Comparison of ENCODE assay signal across 9 cellular contexts in the genomic region with DNA sequence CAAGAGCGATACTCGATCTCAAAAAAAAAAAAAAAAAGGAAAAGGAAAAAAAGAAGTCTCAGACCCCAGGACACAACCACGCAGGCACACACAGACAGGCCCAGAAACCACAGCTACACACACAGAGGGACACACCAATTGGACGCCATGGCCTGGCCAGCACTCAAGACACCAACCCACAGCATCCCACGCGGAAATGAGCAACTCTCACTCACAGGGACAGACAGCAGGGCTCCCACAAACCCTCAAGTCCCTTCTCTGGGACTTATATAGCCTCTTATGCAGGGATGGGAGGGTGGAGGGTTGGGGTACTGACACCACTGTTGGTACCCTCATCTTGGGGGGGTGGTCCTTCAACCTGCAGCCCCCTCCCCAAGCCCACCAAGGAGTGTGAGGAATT. TPM values are rescaled to one million over a fixed set of nuclear protein-coding genes. Genes with fewer than 3 reads are reported as not detected.
DNase-seq lines count a peak whose midpoint lies in the region; ATAC-seq, FAIRE-seq and TF ChIP-seq lines count a peak whose summit lies in the region.
"Had no signal": no experiment of that assay in that cellular context is flagged by ENCODE, and none has a peak within 500 bp of the region (broad histone marks: within the 10 kb centered on the region; RNA-seq: fewer than 3 reads in every experiment).

No MANE protein-coding gene starts in this region.

- peaks cover 39% of the 10 kb centered on the region for H3K4me1 Mint-ChIP-seq in brain
- H3K4me1 Mint-ChIP-seq in stimulated activated naive CD8-positive, alpha-beta T cell treated with anti-CD3 and anti-CD28 coated beads, Interleukin-15, amount 100 ng/mL, for 72 hours: peaks cover 19% of the 10 kb centered on the region

- H3K36me3 Mint-ChIP-seq in brain: peaks cover 15% of the 10 kb centered on the region

- no peak for TF ChIP-seq POLR2A in H54 (IDR thresholded peaks at IDR 0.05; ENCODE audit: low read depth, low read length)

- peaks cover 28% of the 10 kb centered on the region for H3K36me3 ChIP-seq in iPS-15b (ENCODE audit: control insufficient read depth, insufficient read depth, low read length)

- no peak for TF ChIP-seq CTCF in brain (conservative IDR thresholded peaks at IDR 0.05)

- peak overlapping the region; percentile 55 to 88 (median 86) for H3K27ac Mint-ChIP-seq in brain
- no peak overlapping the region for H3K27ac Mint-ChIP-seq in stimulated activated naive CD8-positive, alpha-beta T cell treated with anti-CD3 and anti-CD28 coated beads, Interleukin-15, amount 100 ng/mL, for 72 hours

- H3K27me3 ChIP-seq in iPS-15b (ENCODE audit: control insufficient read depth, insufficient read depth, low read length): no peaks in the 10 kb centered on the region

- H3K9ac ChIP-seq in iPS-15b (ENCODE audit: low read depth, low read length): peak overlapping the region; percentile 9

- FAIRE-seq in H54 (lab: Jason Lieb, UNC): no peak

- DNase-seq in H54 (ENCODE audit: insufficient read length, low spot score) (peak; percentile 42), amniotic stem cell (lab: John Stamatoyannopoulos, UW) (no peak), HT-29 (ENCODE audit: low spot score) (no peak)
- no peak for DNase-seq in stimulated activated naive CD8-positive, alpha-beta T cell treated with anti-CD3 and anti-CD28 coated beads, Interleukin-15, amount 100 ng/mL, for 72 hours
- no peak for DNase-seq in effector CD8-positive, alpha-beta T cell (lab: John Stamatoyannopoulos, UW)

- H3K4me3 ChIP-seq in iPS-15b (ENCODE audit: low read depth, low read length): peak overlapping the region; percentile 50

- ATAC-seq in stimulated activated naive CD8-positive, alpha-beta T cell treated with anti-CD3 and anti-CD28 coated beads, Interleukin-15, amount 100 ng/mL, for 72 hours: no peak
- no peak for ATAC-seq in HG02884 (IDR thresholded peaks at IDR 0.05; ENCODE audit: unreplicated experiment)

- H3K27me3 Mint-ChIP-seq in brain: peaks cover 7% of the 10 kb centered on the region
- H3K27me3 Mint-ChIP-seq in stimulated activated naive CD8-positive, alpha-beta T cell treated with anti-CD3 and anti-CD28 coated beads, Interleukin-15, amount 100 ng/mL, for 72 hours: peaks cover 74% of the 10 kb centered on the region

- peaks cover 0 to 3% (median 0%) of the 10 kb centered on the region in 5 experiments for H3K9me3 Mint-ChIP-seq in brain
- H3K9me3 Mint-ChIP-seq in stimulated activated naive CD8-positive, alpha-beta T cell treated with anti-CD3 and anti-CD28 coated beads, Interleukin-15, amount 100 ng/mL, for 72 hours: no peaks in the 10 kb centered on the region

- H3K4me1 ChIP-seq in iPS-15b (ENCODE audit: control insufficient read depth, insufficient read depth, low read length): peaks cover 8% of the 10 kb centered on the region

- H3K4me3 Mint-ChIP-seq in brain: peak overlapping the region; percentile 64 to 81 (median 79)
- peak overlapping the region; percentile 20 to 41 for H3K4me3 Mint-ChIP-seq in stimulated activated naive CD8-positive, alpha-beta T cell treated with anti-CD3 and anti-CD28 coated beads, Interleukin-15, amount 100 ng/mL, for 72 hours

- H3K9me3 ChIP-seq in iPS-15b (ENCODE audit: control insufficient read depth, insufficient read depth, low read length): no peaks in the 10 kb centered on the region

RNA-seq across cellular contexts. Expression of gene NOTCH3, which starts 5.9 kb away (rescaled TPM):
- 23.1 TPM for polyA plus RNA-seq in brain (ENCODE audit: insufficient read depth, low read depth, low replicate concordance)
- 0.46 and 0.63 TPM in 2 replicates for total RNA-seq in HT-29 (2014; rRNA removed; shearing (Covaris generic))

RNA-seq across cellular contexts. Expression of gene EPHX3, which starts 37.3 kb away (rescaled TPM):
- polyA plus RNA-seq in brain (ENCODE audit: insufficient read depth, low read depth, low replicate concordance): not detected
- 0.26 TPM in 1 of 2 replicates, not detected in the other for total RNA-seq in HT-29 (2014; rRNA removed; shearing (Covaris generic))
- total RNA-seq: SK-MEL-5 had no signal

Comparison
In these comparisons a context has a peak if more than half of its experiments do, and no peak if none do; other contexts are left out.
1. H3K27ac Mint-ChIP-seq: peak in brain (5 of 5); none in stimulated activated naive CD8-positive, alpha-beta T cell treated with anti-CD3 and anti-CD28 coated beads, Interleukin-15, amount 100 ng/mL, for 72 hours (0 of 2).